9 cellular contexts compared by ENCODE assay signal in the genomic region with DNA sequence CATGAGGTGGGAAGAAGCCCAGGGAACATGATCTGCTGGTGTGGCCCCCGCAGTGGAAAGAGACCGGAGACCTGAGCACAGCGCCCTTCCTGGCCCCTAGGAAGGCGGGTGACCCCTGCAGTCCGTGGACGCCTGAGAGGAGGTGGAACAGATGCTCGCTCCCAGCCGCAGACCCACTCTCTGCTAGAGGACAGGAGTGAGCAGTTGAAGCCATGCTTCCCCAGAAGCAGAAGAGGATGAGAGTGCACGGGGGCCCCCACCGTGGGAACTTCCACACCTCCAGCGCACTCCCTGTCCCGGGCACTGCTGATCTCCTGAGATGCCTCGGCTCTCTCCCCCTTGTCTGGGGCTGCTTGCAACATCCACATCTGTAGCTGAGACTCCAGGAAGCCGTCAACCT.
"Had no signal": no experiment of that assay in that cellular context is flagged by ENCODE, and none has a peak within 500 bp of the region (broad histone marks: within the 10 kb centered on the region; RNA-seq: fewer than 3 reads in every experiment).

No MANE protein-coding gene starts in this region.

- DNase-seq: GM23248, GOT3, H7, H9, HCEC 1CT, HFFc6 had no signal

- H3K4me3 ChIP-seq: GM23248, GM23338, HAP-1 had no signal

- H3K9me3 ChIP-seq: HAP-1 had no signal

- H3K27ac Mint-ChIP-seq: GM23338, H9, HFFc6 had no signal

- H3K4me1 ChIP-seq: HAP-1 had no signal

- ATAC-seq: GM23338, HCT116 had no signal

- H3K4me1 Mint-ChIP-seq: H9 had no signal

- H3K4me3 Mint-ChIP-seq: GM23338, H9, HFFc6 had no signal

- H3K27ac ChIP-seq: GM23248 had no signal
